ENCODE assay signal across 11 cellular contexts in genomic region chr18:62781893-62782292, GRCh38.
DNase-seq lines count a peak whose midpoint lies in the region; ATAC-seq and TF ChIP-seq lines count a peak whose summit lies in the region.
"Had no signal": no experiment of that assay in that cellular context is flagged by ENCODE, and none has a peak within 500 bp of the region (broad histone marks: within the 10 kb centered on the region; RNA-seq: fewer than 3 reads in every experiment).

No MANE protein-coding gene starts in this region.

- no peaks in the 10 kb centered on the region for H3K27me3 Mint-ChIP-seq in osteocyte (ENCODE audit: unreplicated experiment)

- TF ChIP-seq CTCF in osteocyte (IDR thresholded peaks at IDR 0.05) = no peak

- H3K27ac Mint-ChIP-seq in osteocyte (ENCODE audit: unreplicated experiment) = peak overlapping the region; percentile 64
- H3K27ac Mint-ChIP-seq: T-helper 17 cell had no signal

- ATAC-seq in GM19395 (IDR thresholded peaks at IDR 0.05; ENCODE audit: unreplicated experiment) (no peak), HG03045 (IDR thresholded peaks at IDR 0.05; ENCODE audit: unreplicated experiment) (no peak)
- ATAC-seq: T-helper 17 cell had no signal

- H3K36me3 Mint-ChIP-seq in osteocyte (ENCODE audit: unreplicated experiment) = no peaks in the 10 kb centered on the region

- H3K4me1 Mint-ChIP-seq in osteocyte (ENCODE audit: unreplicated experiment) = peaks cover 18% of the 10 kb centered on the region

- H3K9me3 Mint-ChIP-seq in osteocyte (ENCODE audit: unreplicated experiment) = no peaks in the 10 kb centered on the region

- H3K4me3 Mint-ChIP-seq in osteocyte (ENCODE audit: unreplicated experiment) = no peak overlapping the region
- H3K4me3 Mint-ChIP-seq: T-helper 17 cell had no signal

- DNase-seq in GF-D8 (lab: John Stamatoyannopoulos, UW) (peak; percentile 55), NCI-H226 (peak; percentile 75), dermis blood vessel endothelial cell (peak; percentile 35), osteocyte (ENCODE audit: extremely low spot score, unreplicated experiment) (no peak), Kasumi-1 (lab: John Stamatoyannopoulos, UW) (no peak), NAMALWA (ENCODE audit: low spot score) (no peak)
- DNase-seq: anterior cingulate cortex, T-helper 17 cell, testis had no signal

Comparison
In these comparisons a context has a peak if more than half of its experiments do, and no peak if none do; other contexts are left out.
1. DNase-seq: peak in GF-D8 (single experiment), NCI-H226 (single experiment) and dermis blood vessel endothelial cell (single experiment); none in osteocyte (single experiment), Kasumi-1 (0 of 2) and NAMALWA (single experiment).